In genomic region chr5:1203968-1204692, GRCh38 we compare ENCODE assay signal across 21 cellular contexts. TPM values are rescaled to one million over a fixed set of nuclear protein-coding genes. Genes with fewer than 3 reads are reported as not detected.
A peak's percentile ranks its signal among the peaks of the same experiment; 100 is the strongest.
DNase-seq lines count a peak whose midpoint lies in the region; ATAC-seq and TF ChIP-seq lines count a peak whose summit lies in the region.
"Had no signal": no experiment of that assay in that cellular context is flagged by ENCODE, and none has a peak within 500 bp of the region (broad histone marks: within the 10 kb centered on the region; RNA-seq: fewer than 3 reads in every experiment).

No MANE protein-coding gene starts in this region.

- no peaks in the 10 kb centered on the region for H3K27me3 ChIP-seq in right atrium auricular region
- no peaks in the 10 kb centered on the region for H3K27me3 ChIP-seq in hepatocyte
- no peaks in the 10 kb centered on the region for H3K27me3 ChIP-seq in trophoblast cell (ENCODE audit: insufficient read depth, low read length)
- peaks cover 94% of the 10 kb centered on the region for H3K27me3 ChIP-seq in suprapubic skin

- no peak overlapping the region for H3K4me3 ChIP-seq in right atrium auricular region
- no peak overlapping the region for H3K4me3 ChIP-seq in hepatocyte
- no peak overlapping the region for H3K4me3 ChIP-seq in trophoblast cell (ENCODE audit: low read depth, low read length)
- H3K4me3 ChIP-seq in suprapubic skin, result no peak overlapping the region
- H3K4me3 ChIP-seq: BLaER1 treated with 17β-estradiol and CSF1 and Interleukin-3, amounts not matched to agents 10 nM and 100 nM; HAP-1 had no signal

- H3K4me2 ChIP-seq in hepatocyte (peak overlapping the region; percentile 18), trophoblast cell (ENCODE audit: low read length) (no peak overlapping the region)
- H3K4me2 ChIP-seq: BLaER1 treated with 17β-estradiol and CSF1 and Interleukin-3, amounts not matched to agents 10 nM and 100 nM; SK-N-SH had no signal

- H2AFZ ChIP-seq in hepatocyte, result no peak overlapping the region
- H2AFZ ChIP-seq in trophoblast cell (ENCODE audit: insufficient read depth, low read length, poor library complexity), result no peak overlapping the region

- no peaks in the 10 kb centered on the region for H3K9me2 ChIP-seq in hepatocyte (replicated peaks; ENCODE audit: insufficient read depth)
- H3K9me2 ChIP-seq: SK-N-SH had no signal

- H3K4me1 ChIP-seq in right atrium auricular region (no peaks in the 10 kb centered on the region), hepatocyte (ENCODE audit: insufficient read depth) (peaks cover 23% of the 10 kb centered on the region), trophoblast cell (ENCODE audit: control insufficient read depth in 1 of 2, insufficient read depth in 2 of 2, low read length in 2 of 2) (no peaks in the 10 kb centered on the region), suprapubic skin (no peaks in the 10 kb centered on the region)
- H3K4me1 ChIP-seq: HAP-1 had no signal

- no peak overlapping the region for H4K8ac ChIP-seq in trophoblast cell (ENCODE audit: low read depth, low read length)

- H4K20me1 ChIP-seq in hepatocyte (ENCODE audit: insufficient read depth, poor library complexity, severe bottlenecking), result no peaks in the 10 kb centered on the region

- no peak overlapping the region for H3K4me3 Mint-ChIP-seq in WTC11
- H3K4me3 Mint-ChIP-seq: CD4-positive, alpha-beta memory T cell had no signal

- TF ChIP-seq CTCF in right atrium auricular region (IDR thresholded peaks at IDR 0.05) (no peak), WTC11 (IDR thresholded peaks at IDR 0.05) (no peak), hepatocyte (IDR thresholded peaks at IDR 0.05; ENCODE audit: poor library complexity) (no peak), suprapubic skin (IDR thresholded peaks at IDR 0.05) (no peak)

- H3K18ac ChIP-seq in trophoblast cell (ENCODE audit: low read length), result no peak overlapping the region

- CTCF ChIA-PET in WTC11 (lab: Charles Lee), result interaction anchor here (0.7 to 3.0 kb wide), 29 partner anchors 8 to 441 kb away, joined by 3 to 23 read pairs (median 4); no protein-coding TSS in a partner anchor

- H3K23ac ChIP-seq in trophoblast cell (ENCODE audit: low read length), result no peak overlapping the region

- H3K27me3 Mint-ChIP-seq in WTC11 (ENCODE audit: low read depth), result no peaks in the 10 kb centered on the region
- H3K27me3 Mint-ChIP-seq: CD4-positive, alpha-beta memory T cell had no signal

- no peak for ATAC-seq in Right ventricle myocardium inferior
- no peak for ATAC-seq in WTC11
- no peak for ATAC-seq in HG03196 (IDR thresholded peaks at IDR 0.05; ENCODE audit: unreplicated experiment)

- no peaks in the 10 kb centered on the region for H3K9me3 ChIP-seq in right atrium auricular region
- H3K9me3 ChIP-seq in hepatocyte (ENCODE audit: low read depth), result no peaks in the 10 kb centered on the region
- peaks cover 2% of the 10 kb centered on the region for H3K9me3 ChIP-seq in trophoblast cell (ENCODE audit: insufficient read depth, low read depth, low read length)
- no peaks in the 10 kb centered on the region for H3K9me3 ChIP-seq in suprapubic skin
- H3K9me3 ChIP-seq: BLaER1 treated with 17β-estradiol and CSF1 and Interleukin-3, amounts not matched to agents 10 nM and 100 nM; Caco-2; HAP-1; SK-N-SH had no signal

- no peaks in the 10 kb centered on the region for H3K36me3 ChIP-seq in right atrium auricular region
- H3K36me3 ChIP-seq in hepatocyte (replicated peaks; ENCODE audit: insufficient read depth, low read depth), result no peaks in the 10 kb centered on the region
- H3K36me3 ChIP-seq in trophoblast cell (ENCODE audit: control insufficient read depth in 1 of 2, insufficient read depth in 2 of 2, low read length in 2 of 2), result no peaks in the 10 kb centered on the region
- no peaks in the 10 kb centered on the region for H3K36me3 ChIP-seq in suprapubic skin
- H3K36me3 ChIP-seq: BLaER1 treated with 17β-estradiol and CSF1 and Interleukin-3, amounts not matched to agents 10 nM and 100 nM; HAP-1 had no signal

- no peaks in the 10 kb centered on the region for H3K79me1 ChIP-seq in trophoblast cell (ENCODE audit: low read length)

- no peak for TF ChIP-seq EP300 in suprapubic skin (IDR thresholded peaks at IDR 0.05)

- peak; percentile 31 for DNase-seq in Right ventricle myocardium inferior (ENCODE audit: missing footprints)
- no peak for DNase-seq in right atrium auricular region (ENCODE audit: low spot score)
- peak; percentile 8 for DNase-seq in WTC11 (ENCODE audit: low spot score)
- DNase-seq in hepatocyte (ENCODE audit: low spot score), result no peak
- peak; percentile 15 to 59 for DNase-seq in trophoblast cell
- no peak for DNase-seq in ecto neural progenitor cell (ENCODE audit: low spot score)
- no peak for DNase-seq in suprapubic skin (ENCODE audit: low spot score in 2 of 2)
- DNase-seq: CD4-positive, alpha-beta memory T cell; DMS79 treated with DMSO at 0.1 percent for 48 hours; NCI-H187; NCI-H446; SIG-M5 had no signal

- H3K79me2 ChIP-seq in hepatocyte (no peaks in the 10 kb centered on the region), trophoblast cell (ENCODE audit: control insufficient read depth, insufficient read depth, low read length, poor library complexity) (no peaks in the 10 kb centered on the region)

- H2BK120ac ChIP-seq in trophoblast cell (ENCODE audit: insufficient read depth, low read length, poor library complexity), result no peak overlapping the region

- no peak overlapping the region for H2BK12ac ChIP-seq in trophoblast cell (ENCODE audit: low read length)

- H4K12ac ChIP-seq in trophoblast cell (ENCODE audit: low read depth, low read length), result no peak overlapping the region

- no peak overlapping the region for H4K91ac ChIP-seq in trophoblast cell (ENCODE audit: low read depth, low read length)

- H3K9ac ChIP-seq in trophoblast cell (ENCODE audit: low read length), result no peak overlapping the region
- H3K9ac ChIP-seq: BLaER1 treated with 17β-estradiol and CSF1 and Interleukin-3, amounts not matched to agents 10 nM and 100 nM; SK-N-SH had no signal

- no peak for TF ChIP-seq POLR2A in suprapubic skin (IDR thresholded peaks at IDR 0.05)

- H3K27ac ChIP-seq in right atrium auricular region, result no peak overlapping the region
- H3K27ac ChIP-seq in hepatocyte, result peak overlapping the region; percentile 54
- H3K27ac ChIP-seq in trophoblast cell (ENCODE audit: low read depth, low read length), result no peak overlapping the region
- H3K27ac ChIP-seq in suprapubic skin, result no peak overlapping the region
- H3K27ac ChIP-seq: 22Rv1; BLaER1 treated with 17β-estradiol and CSF1 and Interleukin-3, amounts not matched to agents 10 nM and 100 nM had no signal

- H3K14ac ChIP-seq in trophoblast cell (ENCODE audit: low read length), result no peak overlapping the region

- no peak overlapping the region for H2AK5ac ChIP-seq in trophoblast cell (ENCODE audit: low read length)

- no peaks in the 10 kb centered on the region for H3K9me3 Mint-ChIP-seq in WTC11
- H3K9me3 Mint-ChIP-seq: CD4-positive, alpha-beta memory T cell had no signal

- H2BK5ac ChIP-seq in trophoblast cell (ENCODE audit: low read depth, low read length, poor library complexity), result no peak overlapping the region

- POLR2A ChIA-PET in WTC11 (lab: Charles Lee), result no interaction called here

- intact Hi-C loops in Right ventricle myocardium inferior (cut with DNase I), result no loop called here

- no peak overlapping the region for H3K4ac ChIP-seq in trophoblast cell (ENCODE audit: low read depth, low read length)

- no peaks in the 10 kb centered on the region for H3K36me3 Mint-ChIP-seq in WTC11
- H3K36me3 Mint-ChIP-seq: CD4-positive, alpha-beta memory T cell had no signal

- WGBS in hepatocyte (ENCODE audit: low lambda C conversion rate, missing lambda C conversion rate), result 89% methylated on average over 24 of the region's 25 CpGs
- no CpG with 5 or more reads among the region's 25 CpGs for WGBS in trophoblast cell (ENCODE audit: extremely low coverage, insufficient coverage, insufficient read length)
- WGBS in suprapubic skin, result 83% methylated on average over 10 of the region's 25 CpGs

- H3K4me1 Mint-ChIP-seq in WTC11, result peaks cover 7% of the 10 kb centered on the region; the same call in 1 of the 2 replicates
- H3K4me1 Mint-ChIP-seq: CD4-positive, alpha-beta memory T cell had no signal

- H3K27ac Mint-ChIP-seq in WTC11, result no peak overlapping the region
- H3K27ac Mint-ChIP-seq: CD4-positive, alpha-beta memory T cell had no signal

TF ChIP-seq in WTC11, 78 proteins besides CTCF, POLR2A, EP300 and RAD21 (continues in another document):
- TF ChIP-seq HMGXB4 (CRISPR knock-in tag; IDR thresholded peaks at IDR 0.05), result no peak

RNA-seq across cellular contexts. Expression of gene SLC6A19, which starts 2.7 kb away (rescaled TPM):
- total RNA-seq in Right ventricle myocardium inferior (not detected), right atrium auricular region (not detected), WTC11 (2021) (0.04 to 0.05 TPM in 2 of 3 replicates, not detected in the other), hepatocyte (5.2 and 6.7 TPM in 2 replicates), suprapubic skin (under 1 TPM in 1 of 4 donors, not detected in 3; 0.23 TPM)
- 4.8 and 5.8 TPM in 2 replicates for polyA plus RNA-seq in hepatocyte
- 0.19 and 0.21 TPM in 2 replicates for polyA plus RNA-seq in trophoblast cell (2013)
- total RNA-seq: CD4-positive, alpha-beta memory T cell; MCF 10A; PC-3; RPMI7951 had no signal
- polyA plus RNA-seq: CD4-positive, alpha-beta memory T cell; SK-N-SH had no signal

RNA-seq across cellular contexts. Expression of gene SLC6A18, which starts 21.1 kb away (rescaled TPM):
- total RNA-seq in Right ventricle myocardium inferior, result not detected
- total RNA-seq in right atrium auricular region, result not detected
- total RNA-seq in WTC11 (2021), result not detected in 3 replicates
- total RNA-seq in hepatocyte, result not detected in 2 replicates
- polyA plus RNA-seq in hepatocyte, result 0.35 TPM in 1 of 2 replicates, not detected in the other
- polyA plus RNA-seq in trophoblast cell (2013), result not detected in 2 replicates
- total RNA-seq in suprapubic skin, result not detected
- total RNA-seq: Caco-2; CD4-positive, alpha-beta memory T cell; MCF 10A; PC-3; RPMI7951 had no signal
- polyA plus RNA-seq: CD4-positive, alpha-beta memory T cell; SK-N-SH had no signal

Comparison
In these comparisons a context has a peak if more than half of its experiments do, and no peak if none do; other contexts are left out.
1. DNase-seq: peak in Right ventricle myocardium inferior (single experiment), WTC11 (single experiment) and trophoblast cell (2 of 2); none in right atrium auricular region (single experiment), hepatocyte (single experiment), ecto neural progenitor cell (single experiment) and suprapubic skin (0 of 2).